14 cellular contexts compared by ENCODE assay signal in the genomic region with DNA sequence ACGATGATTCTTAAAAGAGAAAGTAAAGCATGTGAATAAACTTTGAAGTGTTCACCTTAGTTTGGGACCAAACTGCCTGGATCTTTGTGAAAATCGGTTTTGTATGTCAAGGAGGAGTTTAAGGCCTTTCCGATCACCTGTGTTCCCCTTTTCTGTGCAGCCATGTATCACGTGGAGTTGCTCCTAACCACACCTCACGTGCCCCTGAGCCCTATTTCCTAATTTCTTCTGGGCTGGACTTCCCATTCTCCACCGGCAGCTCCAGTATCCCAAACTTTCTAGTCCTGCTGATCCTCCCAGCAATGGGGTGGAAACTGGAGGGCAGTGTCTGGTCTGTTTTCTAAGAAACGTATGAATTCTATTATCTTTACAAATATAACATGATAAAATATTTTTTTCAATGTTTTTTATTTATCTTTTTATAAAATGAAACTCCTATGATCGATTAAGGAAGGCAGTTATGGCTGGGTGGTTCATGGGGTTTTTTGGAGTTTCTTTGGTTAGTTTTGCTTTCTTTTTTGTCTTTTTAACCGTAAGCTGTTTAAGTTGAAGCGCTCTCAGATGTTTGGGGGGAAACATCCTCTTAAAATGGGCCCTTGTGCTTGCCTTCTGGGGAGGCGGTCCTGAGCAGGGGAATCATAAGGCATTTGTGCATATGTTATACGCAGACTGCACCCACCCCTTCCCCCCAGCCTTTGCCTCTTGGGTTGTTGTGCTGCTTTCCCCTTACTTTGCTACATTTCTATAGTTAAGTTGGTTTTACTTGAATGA. TPM values are rescaled to one million over a fixed set of nuclear protein-coding genes. Genes with fewer than 3 reads are reported as not detected.
DNase-seq lines count a peak whose midpoint lies in the region; ATAC-seq and TF ChIP-seq lines count a peak whose summit lies in the region.
"Had no signal": no experiment of that assay in that cellular context is flagged by ENCODE, and none has a peak within 500 bp of the region (broad histone marks: within the 10 kb centered on the region; RNA-seq: fewer than 3 reads in every experiment).

No MANE protein-coding gene starts in this region.

- H3K27me3 Mint-ChIP-seq in activated naive CD8-positive, alpha-beta T cell treated with anti-CD3 and anti-CD28 coated beads, Interleukin-2, amount 50 U/mL, for 24 hours = no peaks in the 10 kb centered on the region
- H3K27me3 Mint-ChIP-seq in stimulated activated naive CD8-positive, alpha-beta T cell treated with anti-CD3 and anti-CD28 coated beads, Interleukin-15, amount 100 ng/mL, for 72 hours = no peaks in the 10 kb centered on the region
- H3K27me3 Mint-ChIP-seq: activated B cell treated with CpG ODN at 0.5 μM for 24 hours had no signal

- intact Hi-C loops in prostate gland (cut with DNase I) = no loop called here

- DNase-seq in activated T-cell treated with anti-CD3 and anti-CD28 coated beads for 48 hours (ENCODE audit: low read depth) (peak; percentile 11), activated T-cell treated with anti-CD3 and anti-CD28 coated beads for 4 hours (no peak), HuH-7 (ENCODE audit: low spot score) (no peak), SW480 (ENCODE audit: low spot score) (no peak), prostate gland (ENCODE audit: low spot score) (no peak)
- no peak for DNase-seq in activated naive CD8-positive, alpha-beta T cell treated with anti-CD3 and anti-CD28 coated beads, Interleukin-2, amount 50 U/mL, for 24 hours
- no peak for DNase-seq in stimulated activated naive CD8-positive, alpha-beta T cell treated with anti-CD3 and anti-CD28 coated beads, Interleukin-15, amount 100 ng/mL, for 72 hours
- DNase-seq: activated B cell treated with CpG ODN at 0.5 μM for 24 hours, AML-193, islet precursor cell, NCI-H2081 treated with DMSO at 0.1 percent for 48 hours, PC-9 had no signal

- TF ChIP-seq CTCF in prostate gland (IDR thresholded peaks at IDR 0.05) = no peak

- H3K36me3 Mint-ChIP-seq in activated naive CD8-positive, alpha-beta T cell treated with anti-CD3 and anti-CD28 coated beads, Interleukin-2, amount 50 U/mL, for 24 hours (ENCODE audit: low read depth) = peaks cover 7% of the 10 kb centered on the region

- WGBS in prostate gland = 92% methylated on average over 12 of the region's 12 CpGs

- H3K27ac Mint-ChIP-seq in activated naive CD8-positive, alpha-beta T cell treated with anti-CD3 and anti-CD28 coated beads, Interleukin-2, amount 50 U/mL, for 24 hours = peak overlapping the region; percentile 52
- peak overlapping the region in 1 of 2 donors; percentile 73 for H3K27ac Mint-ChIP-seq in stimulated activated naive CD8-positive, alpha-beta T cell treated with anti-CD3 and anti-CD28 coated beads, Interleukin-15, amount 100 ng/mL, for 72 hours
- H3K27ac Mint-ChIP-seq: activated B cell treated with CpG ODN at 0.5 μM for 24 hours had no signal

- H3K4me1 ChIP-seq in prostate gland (replicated peaks) = no peaks in the 10 kb centered on the region
- H3K4me1 ChIP-seq: breast epithelium had no signal

- H3K27me3 ChIP-seq in prostate gland (replicated peaks; ENCODE audit: insufficient read depth) = no peaks in the 10 kb centered on the region
- H3K27me3 ChIP-seq: breast epithelium had no signal

- no peaks in the 10 kb centered on the region for H3K9me3 ChIP-seq in prostate gland

- H3K4me3 ChIP-seq in prostate gland = no peak overlapping the region
- H3K4me3 ChIP-seq: breast epithelium, PC-9 had no signal

- no peak for TF ChIP-seq POLR2A in prostate gland (IDR thresholded peaks at IDR 0.05)

- H3K4me1 Mint-ChIP-seq in activated naive CD8-positive, alpha-beta T cell treated with anti-CD3 and anti-CD28 coated beads, Interleukin-2, amount 50 U/mL, for 24 hours = peaks cover 9% of the 10 kb centered on the region
- no peaks in the 10 kb centered on the region for H3K4me1 Mint-ChIP-seq in stimulated activated naive CD8-positive, alpha-beta T cell treated with anti-CD3 and anti-CD28 coated beads, Interleukin-15, amount 100 ng/mL, for 72 hours

- H3K27ac ChIP-seq in prostate gland = no peak overlapping the region
- H3K27ac ChIP-seq: PC-9 had no signal

- H3K4me3 Mint-ChIP-seq in activated naive CD8-positive, alpha-beta T cell treated with anti-CD3 and anti-CD28 coated beads, Interleukin-2, amount 50 U/mL, for 24 hours = peak overlapping the region; percentile 67
- H3K4me3 Mint-ChIP-seq in stimulated activated naive CD8-positive, alpha-beta T cell treated with anti-CD3 and anti-CD28 coated beads, Interleukin-15, amount 100 ng/mL, for 72 hours = peak overlapping the region; percentile 23 to 45
- H3K4me3 Mint-ChIP-seq: activated B cell treated with CpG ODN at 0.5 μM for 24 hours had no signal

- H3K36me3 ChIP-seq in prostate gland = no peaks in the 10 kb centered on the region
- H3K36me3 ChIP-seq: breast epithelium had no signal

- ATAC-seq in HG03439 (IDR thresholded peaks at IDR 0.05; ENCODE audit: unreplicated experiment) = peak; percentile 53
- peak; percentile 71 for ATAC-seq in activated naive CD8-positive, alpha-beta T cell treated with anti-CD3 and anti-CD28 coated beads, Interleukin-2, amount 50 U/mL, for 24 hours
- ATAC-seq in stimulated activated naive CD8-positive, alpha-beta T cell treated with anti-CD3 and anti-CD28 coated beads, Interleukin-15, amount 100 ng/mL, for 72 hours = peak; percentile 71

- peaks cover 17% of the 10 kb centered on the region for H3K9me3 Mint-ChIP-seq in activated naive CD8-positive, alpha-beta T cell treated with anti-CD3 and anti-CD28 coated beads, Interleukin-2, amount 50 U/mL, for 24 hours
- peaks cover 16 to 35% of the 10 kb centered on the region in 2 donors for H3K9me3 Mint-ChIP-seq in stimulated activated naive CD8-positive, alpha-beta T cell treated with anti-CD3 and anti-CD28 coated beads, Interleukin-15, amount 100 ng/mL, for 72 hours

RNA-seq across cellular contexts. Expression of a gene that starts 43.6 kb away (rescaled TPM):
- total RNA-seq in prostate gland = 10 to 100 TPM; 47.5 to 79.4 TPM

RNA-seq across cellular contexts. Expression of a gene that starts 50.9 kb away (rescaled TPM):
- 10 to 100 TPM; 21.6 to 26.9 TPM for total RNA-seq in prostate gland
